ENCODE assay signal across 2 cellular contexts in the genomic region with DNA sequence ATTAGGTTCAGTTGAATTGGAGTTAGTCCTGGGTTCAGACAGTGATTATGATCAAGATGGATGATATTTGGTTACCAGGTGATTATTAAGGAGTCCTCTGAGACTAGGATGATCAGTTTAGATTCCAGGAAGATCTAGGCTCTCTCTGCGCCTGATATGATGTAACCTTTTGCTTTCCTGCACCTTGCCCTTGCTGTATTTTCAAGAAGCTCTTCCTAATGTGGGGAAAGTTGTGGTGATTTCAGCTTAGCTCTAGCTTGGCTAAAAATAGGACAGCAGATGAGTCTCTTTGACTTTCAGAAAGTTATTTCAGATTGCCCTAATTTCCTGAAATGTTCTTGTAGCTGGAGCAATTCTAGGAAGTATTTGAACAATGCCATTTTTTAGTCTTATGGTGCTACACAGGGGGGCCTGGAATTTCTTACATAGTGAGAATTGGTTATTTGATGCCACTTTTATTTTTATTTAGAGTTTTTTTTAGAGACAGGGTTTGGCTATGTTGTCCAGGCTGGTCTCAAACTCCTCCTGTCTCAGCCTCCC.
A peak's percentile ranks its signal among the peaks of the same experiment; 100 is the strongest.
TF ChIP-seq lines count a peak whose summit lies in the region.

No MANE protein-coding gene starts in this region.

TF ChIP-seq in HEK293, 187 proteins besides CTCF, POLR2A, EP300 and RAD21 (continues in another document):
- TF ChIP-seq GLI2 (tag by site-specific recombination; IDR thresholded peaks at IDR 0.05; ENCODE audit: borderline replicate concordance, low read depth) (no peak), PRDM1 (tag by site-specific recombination; IDR thresholded peaks at IDR 0.05) (peak; percentile 15; the same call in 1 of the 2 replicates), WT1 (tag by site-specific recombination; IDR thresholded peaks at IDR 0.05) (no peak), ZNF266 (tag by site-specific recombination; IDR thresholded peaks at IDR 0.05; ENCODE audit: low read depth) (no peak), ZNF768 (tag by site-specific recombination; IDR thresholded peaks at IDR 0.05) (no peak), ZNF214 (tag by site-specific recombination; IDR thresholded peaks at IDR 0.05; ENCODE audit: borderline replicate concordance) (no peak), ZNF530 (tag by site-specific recombination; IDR thresholded peaks at IDR 0.05; ENCODE audit: low read depth) (no peak), ZNF341 (tag by site-specific recombination; IDR thresholded peaks at IDR 0.05; ENCODE audit: low read depth) (no peak), MZF1 (tag by site-specific recombination; IDR thresholded peaks at IDR 0.05; ENCODE audit: borderline replicate concordance) (no peak), ZFHX2 (tag by site-specific recombination; conservative IDR thresholded peaks at IDR 0.05) (no peak), ZBTB17 (tag by site-specific recombination; IDR thresholded peaks at IDR 0.05) (0 out of 2 replicates have a peak, but pooled peaks have one; percentile 30)
- TF ChIP-seq, protein P1, sequence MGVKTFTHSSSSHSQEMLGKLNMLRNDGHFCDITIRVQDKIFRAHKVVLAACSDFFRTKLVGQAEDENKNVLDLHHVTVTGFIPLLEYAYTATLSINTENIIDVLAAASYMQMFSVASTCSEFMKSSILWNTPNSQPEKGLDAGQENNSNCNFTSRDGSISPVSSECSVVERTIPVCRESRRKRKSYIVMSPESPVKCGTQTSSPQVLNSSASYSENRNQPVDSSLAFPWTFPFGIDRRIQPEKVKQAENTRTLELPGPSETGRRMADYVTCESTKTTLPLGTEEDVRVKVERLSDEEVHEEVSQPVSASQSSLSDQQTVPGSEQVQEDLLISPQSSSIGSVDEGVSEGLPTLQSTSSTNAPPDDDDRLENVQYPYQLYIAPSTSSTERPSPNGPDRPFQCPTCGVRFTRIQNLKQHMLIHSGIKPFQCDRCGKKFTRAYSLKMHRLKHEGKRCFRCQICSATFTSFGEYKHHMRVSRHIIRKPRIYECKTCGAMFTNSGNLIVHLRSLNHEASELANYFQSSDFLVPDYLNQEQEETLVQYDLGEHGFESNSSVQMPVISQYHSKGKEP (tag by site-specific recombination; IDR thresholded peaks at IDR 0.05): no peak
- TF ChIP-seq, protein P2, sequence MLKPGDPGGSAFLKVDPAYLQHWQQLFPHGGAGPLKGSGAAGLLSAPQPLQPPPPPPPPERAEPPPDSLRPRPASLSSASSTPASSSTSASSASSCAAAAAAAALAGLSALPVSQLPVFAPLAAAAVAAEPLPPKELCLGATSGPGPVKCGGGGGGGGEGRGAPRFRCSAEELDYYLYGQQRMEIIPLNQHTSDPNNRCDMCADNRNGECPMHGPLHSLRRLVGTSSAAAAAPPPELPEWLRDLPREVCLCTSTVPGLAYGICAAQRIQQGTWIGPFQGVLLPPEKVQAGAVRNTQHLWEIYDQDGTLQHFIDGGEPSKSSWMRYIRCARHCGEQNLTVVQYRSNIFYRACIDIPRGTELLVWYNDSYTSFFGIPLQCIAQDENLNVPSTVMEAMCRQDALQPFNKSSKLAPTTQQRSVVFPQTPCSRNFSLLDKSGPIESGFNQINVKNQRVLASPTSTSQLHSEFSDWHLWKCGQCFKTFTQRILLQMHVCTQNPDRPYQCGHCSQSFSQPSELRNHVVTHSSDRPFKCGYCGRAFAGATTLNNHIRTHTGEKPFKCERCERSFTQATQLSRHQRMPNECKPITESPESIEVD (tag by site-specific recombination; IDR thresholded peaks at IDR 0.05): no peak
- TF ChIP-seq, protein P3, sequence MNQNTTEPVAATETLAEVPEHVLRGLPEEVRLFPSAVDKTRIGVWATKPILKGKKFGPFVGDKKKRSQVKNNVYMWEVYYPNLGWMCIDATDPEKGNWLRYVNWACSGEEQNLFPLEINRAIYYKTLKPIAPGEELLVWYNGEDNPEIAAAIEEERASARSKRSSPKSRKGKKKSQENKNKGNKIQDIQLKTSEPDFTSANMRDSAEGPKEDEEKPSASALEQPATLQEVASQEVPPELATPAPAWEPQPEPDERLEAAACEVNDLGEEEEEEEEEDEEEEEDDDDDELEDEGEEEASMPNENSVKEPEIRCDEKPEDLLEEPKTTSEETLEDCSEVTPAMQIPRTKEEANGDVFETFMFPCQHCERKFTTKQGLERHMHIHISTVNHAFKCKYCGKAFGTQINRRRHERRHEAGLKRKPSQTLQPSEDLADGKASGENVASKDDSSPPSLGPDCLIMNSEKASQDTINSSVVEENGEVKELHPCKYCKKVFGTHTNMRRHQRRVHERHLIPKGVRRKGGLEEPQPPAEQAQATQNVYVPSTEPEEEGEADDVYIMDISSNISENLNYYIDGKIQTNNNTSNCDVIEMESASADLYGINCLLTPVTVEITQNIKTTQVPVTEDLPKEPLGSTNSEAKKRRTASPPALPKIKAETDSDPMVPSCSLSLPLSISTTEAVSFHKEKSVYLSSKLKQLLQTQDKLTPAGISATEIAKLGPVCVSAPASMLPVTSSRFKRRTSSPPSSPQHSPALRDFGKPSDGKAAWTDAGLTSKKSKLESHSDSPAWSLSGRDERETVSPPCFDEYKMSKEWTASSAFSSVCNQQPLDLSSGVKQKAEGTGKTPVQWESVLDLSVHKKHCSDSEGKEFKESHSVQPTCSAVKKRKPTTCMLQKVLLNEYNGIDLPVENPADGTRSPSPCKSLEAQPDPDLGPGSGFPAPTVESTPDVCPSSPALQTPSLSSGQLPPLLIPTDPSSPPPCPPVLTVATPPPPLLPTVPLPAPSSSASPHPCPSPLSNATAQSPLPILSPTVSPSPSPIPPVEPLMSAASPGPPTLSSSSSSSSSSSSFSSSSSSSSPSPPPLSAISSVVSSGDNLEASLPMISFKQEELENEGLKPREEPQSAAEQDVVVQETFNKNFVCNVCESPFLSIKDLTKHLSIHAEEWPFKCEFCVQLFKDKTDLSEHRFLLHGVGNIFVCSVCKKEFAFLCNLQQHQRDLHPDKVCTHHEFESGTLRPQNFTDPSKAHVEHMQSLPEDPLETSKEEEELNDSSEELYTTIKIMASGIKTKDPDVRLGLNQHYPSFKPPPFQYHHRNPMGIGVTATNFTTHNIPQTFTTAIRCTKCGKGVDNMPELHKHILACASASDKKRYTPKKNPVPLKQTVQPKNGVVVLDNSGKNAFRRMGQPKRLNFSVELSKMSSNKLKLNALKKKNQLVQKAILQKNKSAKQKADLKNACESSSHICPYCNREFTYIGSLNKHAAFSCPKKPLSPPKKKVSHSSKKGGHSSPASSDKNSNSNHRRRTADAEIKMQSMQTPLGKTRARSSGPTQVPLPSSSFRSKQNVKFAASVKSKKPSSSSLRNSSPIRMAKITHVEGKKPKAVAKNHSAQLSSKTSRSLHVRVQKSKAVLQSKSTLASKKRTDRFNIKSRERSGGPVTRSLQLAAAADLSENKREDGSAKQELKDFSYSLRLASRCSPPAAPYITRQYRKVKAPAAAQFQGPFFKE (tag by site-specific recombination; IDR thresholded peaks at IDR 0.05; ENCODE audit: borderline replicate concordance): no peak
- TF ChIP-seq, protein P4, sequence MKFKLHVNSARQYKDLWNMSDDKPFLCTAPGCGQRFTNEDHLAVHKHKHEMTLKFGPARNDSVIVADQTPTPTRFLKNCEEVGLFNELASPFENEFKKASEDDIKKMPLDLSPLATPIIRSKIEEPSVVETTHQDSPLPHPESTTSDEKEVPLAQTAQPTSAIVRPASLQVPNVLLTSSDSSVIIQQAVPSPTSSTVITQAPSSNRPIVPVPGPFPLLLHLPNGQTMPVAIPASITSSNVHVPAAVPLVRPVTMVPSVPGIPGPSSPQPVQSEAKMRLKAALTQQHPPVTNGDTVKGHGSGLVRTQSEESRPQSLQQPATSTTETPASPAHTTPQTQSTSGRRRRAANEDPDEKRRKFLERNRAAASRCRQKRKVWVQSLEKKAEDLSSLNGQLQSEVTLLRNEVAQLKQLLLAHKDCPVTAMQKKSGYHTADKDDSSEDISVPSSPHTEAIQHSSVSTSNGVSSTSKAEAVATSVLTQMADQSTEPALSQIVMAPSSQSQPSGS (tag by site-specific recombination; IDR thresholded peaks at IDR 0.05; ENCODE audit: low read depth): peak; percentile 44; the same call in 1 of the 2 replicates

TF ChIP-seq in GM12878, 131 proteins besides CTCF, POLR2A, EP300 and RAD21:
- TF ChIP-seq, protein P5, sequence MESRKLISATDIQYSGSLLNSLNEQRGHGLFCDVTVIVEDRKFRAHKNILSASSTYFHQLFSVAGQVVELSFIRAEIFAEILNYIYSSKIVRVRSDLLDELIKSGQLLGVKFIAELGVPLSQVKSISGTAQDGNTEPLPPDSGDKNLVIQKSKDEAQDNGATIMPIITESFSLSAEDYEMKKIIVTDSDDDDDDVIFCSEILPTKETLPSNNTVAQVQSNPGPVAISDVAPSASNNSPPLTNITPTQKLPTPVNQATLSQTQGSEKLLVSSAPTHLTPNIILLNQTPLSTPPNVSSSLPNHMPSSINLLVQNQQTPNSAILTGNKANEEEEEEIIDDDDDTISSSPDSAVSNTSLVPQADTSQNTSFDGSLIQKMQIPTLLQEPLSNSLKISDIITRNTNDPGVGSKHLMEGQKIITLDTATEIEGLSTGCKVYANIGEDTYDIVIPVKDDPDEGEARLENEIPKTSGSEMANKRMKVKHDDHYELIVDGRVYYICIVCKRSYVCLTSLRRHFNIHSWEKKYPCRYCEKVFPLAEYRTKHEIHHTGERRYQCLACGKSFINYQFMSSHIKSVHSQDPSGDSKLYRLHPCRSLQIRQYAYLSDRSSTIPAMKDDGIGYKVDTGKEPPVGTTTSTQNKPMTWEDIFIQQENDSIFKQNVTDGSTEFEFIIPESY (IDR thresholded peaks at IDR 0.05): no peak
- TF ChIP-seq RB1 (IDR thresholded peaks at IDR 0.05; ENCODE audit: borderline replicate concordance) (no peak), MEF2A (IDR thresholded peaks at IDR 0.05; ENCODE audit: insufficient read depth, low read depth, low read length) (no peak), KAT2A (conservative IDR thresholded peaks at IDR 0.05; ENCODE audit: control insufficient read depth, low read depth, low read length) (no peak), RUNX3 (IDR thresholded peaks at IDR 0.05; ENCODE audit: low read length) (peak; percentile 55)
- TF ChIP-seq, protein P6, sequence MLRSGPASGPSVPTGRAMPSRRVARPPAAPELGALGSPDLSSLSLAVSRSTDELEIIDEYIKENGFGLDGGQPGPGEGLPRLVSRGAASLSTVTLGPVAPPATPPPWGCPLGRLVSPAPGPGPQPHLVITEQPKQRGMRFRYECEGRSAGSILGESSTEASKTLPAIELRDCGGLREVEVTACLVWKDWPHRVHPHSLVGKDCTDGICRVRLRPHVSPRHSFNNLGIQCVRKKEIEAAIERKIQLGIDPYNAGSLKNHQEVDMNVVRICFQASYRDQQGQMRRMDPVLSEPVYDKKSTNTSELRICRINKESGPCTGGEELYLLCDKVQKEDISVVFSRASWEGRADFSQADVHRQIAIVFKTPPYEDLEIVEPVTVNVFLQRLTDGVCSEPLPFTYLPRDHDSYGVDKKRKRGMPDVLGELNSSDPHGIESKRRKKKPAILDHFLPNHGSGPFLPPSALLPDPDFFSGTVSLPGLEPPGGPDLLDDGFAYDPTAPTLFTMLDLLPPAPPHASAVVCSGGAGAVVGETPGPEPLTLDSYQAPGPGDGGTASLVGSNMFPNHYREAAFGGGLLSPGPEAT (IDR thresholded peaks at IDR 0.05; ENCODE audit: low read depth): peak; percentile 21; the same call in 1 of the 2 replicates
- TF ChIP-seq, protein P7, sequence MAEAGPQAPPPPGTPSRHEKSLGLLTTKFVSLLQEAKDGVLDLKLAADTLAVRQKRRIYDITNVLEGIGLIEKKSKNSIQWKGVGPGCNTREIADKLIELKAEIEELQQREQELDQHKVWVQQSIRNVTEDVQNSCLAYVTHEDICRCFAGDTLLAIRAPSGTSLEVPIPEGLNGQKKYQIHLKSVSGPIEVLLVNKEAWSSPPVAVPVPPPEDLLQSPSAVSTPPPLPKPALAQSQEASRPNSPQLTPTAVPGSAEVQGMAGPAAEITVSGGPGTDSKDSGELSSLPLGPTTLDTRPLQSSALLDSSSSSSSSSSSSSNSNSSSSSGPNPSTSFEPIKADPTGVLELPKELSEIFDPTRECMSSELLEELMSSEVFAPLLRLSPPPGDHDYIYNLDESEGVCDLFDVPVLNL (IDR thresholded peaks at IDR 0.05; ENCODE audit: low read depth, low read length): no peak
TF ChIP-seq in GM12878: peak in this region for 2.
